ENCODE assay signal across 16 cellular contexts in the genomic region with DNA sequence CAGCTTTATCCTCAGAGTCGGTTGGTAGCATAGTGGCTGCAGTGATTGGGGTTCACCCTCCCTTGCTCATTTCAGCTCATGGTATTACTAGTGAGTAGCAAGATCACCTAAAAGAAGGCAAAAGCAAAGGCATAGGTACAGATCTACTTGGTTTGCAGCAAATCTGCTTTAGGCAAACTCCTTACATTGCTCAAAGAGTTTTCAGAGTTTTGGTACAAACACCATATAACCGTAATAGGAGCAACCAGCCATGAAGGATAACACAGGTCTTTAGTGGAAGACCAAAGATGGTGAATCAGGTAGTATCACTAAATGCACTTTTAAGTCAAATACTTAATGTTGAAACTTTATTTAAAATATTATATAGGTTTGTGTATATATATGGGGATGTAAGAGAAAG.
DNase-seq lines count a peak whose midpoint lies in the region; ATAC-seq and TF ChIP-seq lines count a peak whose summit lies in the region.
"Had no signal": no experiment of that assay in that cellular context is flagged by ENCODE, and none has a peak within 500 bp of the region (broad histone marks: within the 10 kb centered on the region; RNA-seq: fewer than 3 reads in every experiment).

No MANE protein-coding gene starts in this region.

- dilution Hi-C loops in mammary epithelial cell (cut with HindIII; ENCODE audit: low sequenced_read_pairs), result no loop called here

- H3K9me3 ChIP-seq in Loucy (ENCODE audit: insufficient read depth, low read depth, low read length) (no peaks in the 10 kb centered on the region), mammary epithelial cell (replicated peaks; ENCODE audit: insufficient read depth, low read length) (no peaks in the 10 kb centered on the region), smooth muscle cell (replicated peaks; ENCODE audit: low read depth) (no peaks in the 10 kb centered on the region)
- H3K9me3 ChIP-seq: SJCRH30 had no signal

- H3K27ac Mint-ChIP-seq in GM23338 (peak overlapping the region; percentile 78; the same call in 1 of the 2 replicates), osteocyte (ENCODE audit: unreplicated experiment) (no peak overlapping the region)

- H3K4me3 ChIP-seq in GM23338 (no peak overlapping the region), Loucy (ENCODE audit: low read length, poor library complexity, severe bottlenecking) (peak overlapping the region; percentile 61), mammary epithelial cell (replicated peaks in 1 of 3; ENCODE audit: insufficient read depth in 1 of 3, low read depth in 2 of 3, low read length in 3 of 3) (no peak overlapping the region), smooth muscle cell (no peak overlapping the region)
- H3K4me3 ChIP-seq: SJCRH30 had no signal

- no TSS peak for BruUV-seq in mammary epithelial cell (replicated peaks; lab: Mats Ljungman, UMichigan)

- no peaks in the 10 kb centered on the region for H4K20me1 ChIP-seq in GM23338 (replicated peaks; ENCODE audit: insufficient read depth)
- peaks cover 64% of the 10 kb centered on the region for H4K20me1 ChIP-seq in Loucy (ENCODE audit: insufficient read depth, low read length, poor library complexity, severe bottlenecking)
- H4K20me1 ChIP-seq in mammary epithelial cell (ENCODE audit: insufficient read depth, low read length), result no peaks in the 10 kb centered on the region
- peaks cover 48% of the 10 kb centered on the region for H4K20me1 ChIP-seq in smooth muscle cell (ENCODE audit: low read depth)

- H3K4me2 ChIP-seq in GM23338 (no peak overlapping the region), Loucy (ENCODE audit: low read depth, low read length, poor library complexity, severe bottlenecking) (peak overlapping the region; percentile 74), mammary epithelial cell (ENCODE audit: insufficient read depth, low read depth, low read length) (no peak overlapping the region), smooth muscle cell (peak overlapping the region; percentile 68)
- H3K4me2 ChIP-seq: KMS-11 had no signal

- H3K27ac ChIP-seq in GM23338 (ENCODE audit: low read depth) (no peak overlapping the region), mammary epithelial cell (ENCODE audit: insufficient read depth, low read depth, low read length) (peak overlapping the region; percentile 90), smooth muscle cell (ENCODE audit: low read depth) (peak overlapping the region; percentile 92)
- H3K27ac ChIP-seq: C4-2B, KMS-11, SJCRH30 had no signal

- H2AFZ ChIP-seq in GM23338 (no peak overlapping the region), Loucy (ENCODE audit: low read length) (no peak overlapping the region), mammary epithelial cell (ENCODE audit: low read depth, low read length) (no peak overlapping the region), smooth muscle cell (ENCODE audit: low read depth) (no peak overlapping the region)

- H3K9me2 ChIP-seq in GM23338 (ENCODE audit: insufficient read depth) (no peaks in the 10 kb centered on the region), Loucy (replicated peaks; ENCODE audit: low read depth, low read length) (no peaks in the 10 kb centered on the region)

- H3F3A ChIP-seq in GM23338 (replicated peaks; ENCODE audit: low read depth) (no peaks in the 10 kb centered on the region), Loucy (ENCODE audit: low read depth) (peaks cover 9% of the 10 kb centered on the region), smooth muscle cell (ENCODE audit: low read depth) (peaks cover 18% of the 10 kb centered on the region)

- TF ChIP-seq CTCF in GM23338 (conservative IDR thresholded peaks at IDR 0.05; ENCODE audit: low read depth in 2 of 2) (no peak), Loucy (conservative IDR thresholded peaks at IDR 0.05; ENCODE audit: low read length) (no peak), mammary epithelial cell (conservative IDR thresholded peaks at IDR 0.05 in 1 of 2, IDR thresholded peaks at IDR 0.05 in 1 of 2; ENCODE audit: extremely low read depth in 1 of 2, insufficient read depth in 1 of 2, low read depth in 1 of 2, low read length in 2 of 2) (no peak), smooth muscle cell (IDR thresholded peaks at IDR 0.05; ENCODE audit: borderline replicate concordance, insufficient read depth, poor library complexity, severe bottlenecking) (no peak), osteocyte (IDR thresholded peaks at IDR 0.05) (no peak)

- CTCF ChIA-PET in mammary epithelial cell (lab: Charles Lee; ENCODE audit: low non-redundant PET), result no interaction called here

- in situ Hi-C loops in mammary epithelial cell (cut with MboI; ENCODE audit: low sequenced_read_pairs in 2 of 2), result no loop called here

- H3K4me1 ChIP-seq in GM23338 (ENCODE audit: insufficient read depth) (peaks cover 65% of the 10 kb centered on the region), Loucy (ENCODE audit: insufficient read depth, low read length, poor library complexity, severe bottlenecking) (peaks cover 78% of the 10 kb centered on the region), mammary epithelial cell (ENCODE audit: insufficient read depth, low read length) (peaks cover 55% of the 10 kb centered on the region), smooth muscle cell (ENCODE audit: low read depth) (peaks cover 68% of the 10 kb centered on the region)

- H3K27me3 Mint-ChIP-seq in GM23338 (ENCODE audit: insufficient read depth, low read depth, poor library complexity) (no peaks in the 10 kb centered on the region), osteocyte (ENCODE audit: unreplicated experiment) (no peaks in the 10 kb centered on the region)

- H3K4me3 Mint-ChIP-seq in GM23338 (no peak overlapping the region), osteocyte (ENCODE audit: unreplicated experiment) (no peak overlapping the region)

- H3K36me3 ChIP-seq in GM23338 (ENCODE audit: insufficient read depth), result no peaks in the 10 kb centered on the region
- no peaks in the 10 kb centered on the region for H3K36me3 ChIP-seq in Loucy (ENCODE audit: insufficient read depth, low read length)
- no peaks in the 10 kb centered on the region for H3K36me3 ChIP-seq in mammary epithelial cell (ENCODE audit: insufficient read depth, low read length)
- H3K36me3 ChIP-seq in smooth muscle cell (ENCODE audit: low read depth), result no peaks in the 10 kb centered on the region
- H3K36me3 ChIP-seq: SJCRH30 had no signal

- no peaks in the 10 kb centered on the region for H3K9me3 Mint-ChIP-seq in GM23338
- no peaks in the 10 kb centered on the region for H3K9me3 Mint-ChIP-seq in osteocyte (ENCODE audit: unreplicated experiment)

- H3K4me1 Mint-ChIP-seq in GM23338 (peaks cover 64% of the 10 kb centered on the region), osteocyte (ENCODE audit: unreplicated experiment) (peaks cover 57% of the 10 kb centered on the region)

- H3K27me3 ChIP-seq in GM23338 (ENCODE audit: insufficient read depth) (no peaks in the 10 kb centered on the region), Loucy (ENCODE audit: insufficient read depth, low read length, poor library complexity, severe bottlenecking) (no peaks in the 10 kb centered on the region), mammary epithelial cell (ENCODE audit: insufficient read depth, low read length) (no peaks in the 10 kb centered on the region), smooth muscle cell (ENCODE audit: low read depth) (no peaks in the 10 kb centered on the region)
- H3K27me3 ChIP-seq: SJCRH30 had no signal

- ATAC-seq in GM23338 (no peak), GM19395 (IDR thresholded peaks at IDR 0.05; ENCODE audit: unreplicated experiment) (no peak)

- no peaks in the 10 kb centered on the region; the same call in 2 of the 3 replicates for H3K36me3 Mint-ChIP-seq in GM23338 (ENCODE audit: low read depth)
- no peaks in the 10 kb centered on the region for H3K36me3 Mint-ChIP-seq in osteocyte (ENCODE audit: unreplicated experiment)

- 64% methylated on average over 2 of the region's 2 CpGs for WGBS in mammary epithelial cell (ENCODE audit: low coverage, missing lambda C conversion rate)
- WGBS in smooth muscle cell (ENCODE audit: low lambda C conversion rate), result 96% methylated on average over 2 of the region's 2 CpGs

- intact Hi-C loops in mammary epithelial cell (cut with micrococcal nuclease), result no loop called here

- peak overlapping the region; percentile 30 for H3K9ac ChIP-seq in Loucy (ENCODE audit: low read depth, low read length, poor library complexity, severe bottlenecking)
- H3K9ac ChIP-seq in mammary epithelial cell (ENCODE audit: insufficient read depth, low read length), result no peak overlapping the region
- no peak overlapping the region for H3K9ac ChIP-seq in smooth muscle cell (ENCODE audit: low read depth)
- H3K9ac ChIP-seq: KMS-11 had no signal

- DNase-seq in GM23338 (ENCODE audit: low spot score) (no peak), mammary epithelial cell (no peak), smooth muscle cell (lab: John Stamatoyannopoulos, UW; ENCODE audit: unreplicated experiment) (no peak), osteocyte (ENCODE audit: extremely low spot score, unreplicated experiment) (no peak), retina (no peak)
- DNase-seq: NCI-H1417 treated with DMSO at 0.1 percent for 48 hours, NCI-H187 treated with DMSO at 0.1 percent for 48 hours, NCI-H2227 treated with DMSO at 0.1 percent for 48 hours, NCI-H510A treated with DMSO at 0.1 percent for 48 hours, NCI-H774, OCI-M1 had no signal

- peaks cover 98% of the 10 kb centered on the region for H3K79me2 ChIP-seq in GM23338 (replicated peaks; ENCODE audit: insufficient read depth)
- peaks cover 95% of the 10 kb centered on the region for H3K79me2 ChIP-seq in Loucy (ENCODE audit: insufficient read depth, low read length)
- peaks cover 69% of the 10 kb centered on the region for H3K79me2 ChIP-seq in mammary epithelial cell (ENCODE audit: insufficient read depth, low read length)
- H3K79me2 ChIP-seq in smooth muscle cell (ENCODE audit: low read depth), result peaks cover 90% of the 10 kb centered on the region

TF ChIP-seq in GM23338, 12 proteins besides CTCF, POLR2A, EP300 and RAD21:
- TF ChIP-seq ZNF114 (CRISPR knock-in tag; IDR thresholded peaks at IDR 0.05), result no peak
- TF ChIP-seq STAT1 (IDR thresholded peaks at IDR 0.05; ENCODE audit: unreplicated experiment), result no peak
- no peak for TF ChIP-seq POLR2AphosphoS5 (IDR thresholded peaks at IDR 0.05; ENCODE audit: low read depth)
- TF ChIP-seq NANOG (IDR thresholded peaks at IDR 0.05; ENCODE audit: borderline replicate concordance), result no peak
- TF ChIP-seq ZNF331 (CRISPR knock-in tag; IDR thresholded peaks at IDR 0.05; ENCODE audit: low read depth), result no peak
- TF ChIP-seq EZH2phosphoT487 (IDR thresholded peaks at IDR 0.05; ENCODE audit: unreplicated experiment), result no peak
- TF ChIP-seq, protein P1, sequence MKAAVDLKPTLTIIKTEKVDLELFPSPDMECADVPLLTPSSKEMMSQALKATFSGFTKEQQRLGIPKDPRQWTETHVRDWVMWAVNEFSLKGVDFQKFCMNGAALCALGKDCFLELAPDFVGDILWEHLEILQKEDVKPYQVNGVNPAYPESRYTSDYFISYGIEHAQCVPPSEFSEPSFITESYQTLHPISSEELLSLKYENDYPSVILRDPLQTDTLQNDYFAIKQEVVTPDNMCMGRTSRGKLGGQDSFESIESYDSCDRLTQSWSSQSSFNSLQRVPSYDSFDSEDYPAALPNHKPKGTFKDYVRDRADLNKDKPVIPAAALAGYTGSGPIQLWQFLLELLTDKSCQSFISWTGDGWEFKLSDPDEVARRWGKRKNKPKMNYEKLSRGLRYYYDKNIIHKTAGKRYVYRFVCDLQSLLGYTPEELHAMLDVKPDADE (IDR thresholded peaks at IDR 0.05), result no peak
- TF ChIP-seq JUNB (IDR thresholded peaks at IDR 0.05; ENCODE audit: unreplicated experiment), result no peak

Comparison
In these comparisons a context has a peak if more than half of its experiments do, and no peak if none do; other contexts are left out.
1. H3K4me2 ChIP-seq: peak in Loucy (single experiment) and smooth muscle cell (single experiment); none in GM23338 (single experiment) and mammary epithelial cell (single experiment).